1 cellular context compared by ENCODE assay signal in the genomic region with DNA sequence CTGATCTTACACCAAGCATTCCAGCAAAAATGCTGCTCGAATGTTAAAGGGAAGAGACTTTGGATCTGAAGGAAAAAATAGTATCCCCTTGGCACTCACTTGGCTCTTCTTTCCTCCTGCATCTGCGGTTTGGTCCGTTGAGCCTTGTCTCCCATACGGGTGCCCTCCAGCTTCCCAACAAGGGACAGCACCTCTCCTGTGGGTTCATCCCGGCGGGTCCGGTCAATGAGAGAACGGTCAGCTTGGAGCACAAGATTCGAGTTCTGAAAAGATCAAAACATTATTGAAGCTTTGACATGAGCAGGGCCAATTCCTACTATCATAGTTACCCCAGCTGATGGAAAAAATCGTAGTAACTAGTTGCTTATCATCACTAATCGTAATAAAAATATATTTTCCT.
TF ChIP-seq lines count a peak whose summit lies in the region.

No MANE protein-coding gene starts in this region.

TF ChIP-seq in K562, 482 proteins besides CTCF, POLR2A, EP300 and RAD21:
- TF ChIP-seq CBFA2T3 (IDR thresholded peaks at IDR 0.05) = no peak
- TF ChIP-seq, protein P1, sequence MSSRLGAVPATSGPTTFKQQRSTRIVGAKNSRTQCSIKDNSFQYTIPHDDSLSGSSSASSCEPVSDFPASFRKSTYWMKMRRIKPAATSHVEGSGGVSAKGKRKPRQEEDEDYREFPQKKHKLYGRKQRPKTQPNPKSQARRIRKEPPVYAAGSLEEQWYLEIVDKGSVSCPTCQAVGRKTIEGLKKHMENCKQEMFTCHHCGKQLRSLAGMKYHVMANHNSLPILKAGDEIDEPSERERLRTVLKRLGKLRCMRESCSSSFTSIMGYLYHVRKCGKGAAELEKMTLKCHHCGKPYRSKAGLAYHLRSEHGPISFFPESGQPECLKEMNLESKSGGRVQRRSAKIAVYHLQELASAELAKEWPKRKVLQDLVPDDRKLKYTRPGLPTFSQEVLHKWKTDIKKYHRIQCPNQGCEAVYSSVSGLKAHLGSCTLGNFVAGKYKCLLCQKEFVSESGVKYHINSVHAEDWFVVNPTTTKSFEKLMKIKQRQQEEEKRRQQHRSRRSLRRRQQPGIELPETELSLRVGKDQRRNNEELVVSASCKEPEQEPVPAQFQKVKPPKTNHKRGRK (tag; IDR thresholded peaks at IDR 0.05) = 0 out of 2 replicates have a peak, but pooled peaks have one; percentile 0
